8 cellular contexts compared by ENCODE assay signal in genomic region chr10:46786125-46786517, GRCh38.
DNase-seq lines count a peak whose midpoint lies in the region; ATAC-seq and TF ChIP-seq lines count a peak whose summit lies in the region.
"Not testable (repeated sequence)": the region's sequence is repeated elsewhere in the genome, so short reads cannot be mapped to it uniquely, and the experiment has no call there.

No MANE protein-coding gene starts in this region.

- H3K36me3 ChIP-seq in Loucy (ENCODE audit: insufficient read depth, low read length) = not testable (repeated sequence)

- TSS peak; percentile 74 for BruUV-seq in MCF 10A (replicated peaks; lab: Mats Ljungman, UMichigan)

- not testable (repeated sequence) for H3K4me1 ChIP-seq in Loucy (ENCODE audit: insufficient read depth, low read length, poor library complexity, severe bottlenecking)

- peaks cover 19% of the 10 kb centered on the region for H3K27me3 Mint-ChIP-seq in activated CD4-positive, alpha-beta T cell treated with anti-CD3 and anti-CD28 coated beads, Interleukin-2, amount 10 ng/mL, durations not matched to agents 7 days and 5 days
- H3K27me3 Mint-ChIP-seq in MCF 10A (ENCODE audit: insufficient read depth, unreplicated experiment); memory B cell; type B pancreatic cell: not testable (repeated sequence)

- H3K4me3 ChIP-seq in Loucy (ENCODE audit: low read length, poor library complexity, severe bottlenecking) (peak overlapping the region; percentile 79), fibroblast of pulmonary artery (replicated peaks; ENCODE audit: low read depth, low read length) (peak overlapping the region; percentile 45)

- CTCF ChIA-PET in activated CD4-positive, alpha-beta T cell treated with anti-CD3 and anti-CD28 coated beads, Interleukin-2, amount 10 ng/mL, durations not matched to agents 7 days and 5 days (lab: Charles Lee); MCF 10A (lab: Yijun Ruan, JAX): not testable (repeated sequence)

- H3K9me3 ChIP-seq in Loucy (ENCODE audit: insufficient read depth, low read depth, low read length) = not testable (repeated sequence)

- not testable (repeated sequence) for H4K20me1 ChIP-seq in Loucy (ENCODE audit: insufficient read depth, low read length, poor library complexity, severe bottlenecking)

- not testable (repeated sequence) for H3K79me2 ChIP-seq in Loucy (ENCODE audit: insufficient read depth, low read length)

- H3K9me2 ChIP-seq in Loucy (replicated peaks; ENCODE audit: low read depth, low read length) = not testable (repeated sequence)

- DNase-seq in EL = peak; percentile 1
- not testable (repeated sequence) for DNase-seq in activated CD4-positive, alpha-beta T cell treated with anti-CD3 and anti-CD28 coated beads, Interleukin-2, amount 10 ng/mL, durations not matched to agents 7 days and 5 days; MCF 10A (ENCODE audit: unreplicated experiment); fibroblast of pulmonary artery (ENCODE audit: low read depth); memory B cell (ENCODE audit: low spot score in 2 of 2); type B pancreatic cell (ENCODE audit: extremely low spot score, unreplicated experiment)
- DNase-seq in retina = peak; percentile 34

- H3K27ac Mint-ChIP-seq in activated CD4-positive, alpha-beta T cell treated with anti-CD3 and anti-CD28 coated beads, Interleukin-2, amount 10 ng/mL, durations not matched to agents 7 days and 5 days = peak overlapping the region; percentile 36
- peak overlapping the region; percentile 99 for H3K27ac Mint-ChIP-seq in MCF 10A (ENCODE audit: low read depth, unreplicated experiment)
- H3K27ac Mint-ChIP-seq in memory B cell, type B pancreatic cell: not testable (repeated sequence)

- not testable (repeated sequence) for H3F3A ChIP-seq in Loucy (ENCODE audit: low read depth)

- H2AFZ ChIP-seq in Loucy (ENCODE audit: low read length) = peak overlapping the region; percentile 60; the same call in 1 of the 2 replicates

- not testable (repeated sequence) for H3K36me3 Mint-ChIP-seq in activated CD4-positive, alpha-beta T cell treated with anti-CD3 and anti-CD28 coated beads, Interleukin-2, amount 10 ng/mL, durations not matched to agents 7 days and 5 days (ENCODE audit: low read depth); MCF 10A (ENCODE audit: insufficient read depth, unreplicated experiment); memory B cell; type B pancreatic cell

- POLR2A ChIA-PET in activated CD4-positive, alpha-beta T cell treated with anti-CD3 and anti-CD28 coated beads, Interleukin-2, amount 10 ng/mL, durations not matched to agents 7 days and 5 days (lab: Charles Lee) = not testable (repeated sequence)
- POLR2A ChIA-PET in MCF 10A (lab: Yijun Ruan, JAX) = interaction anchor here (1.7 kb wide), 1 partner anchor 146 kb away, joined by 4 read pairs; no protein-coding TSS in a partner anchor

- H3K4me1 Mint-ChIP-seq in activated CD4-positive, alpha-beta T cell treated with anti-CD3 and anti-CD28 coated beads, Interleukin-2, amount 10 ng/mL, durations not matched to agents 7 days and 5 days; MCF 10A (ENCODE audit: insufficient read depth, unreplicated experiment); memory B cell; type B pancreatic cell (ENCODE audit: unreplicated experiment): not testable (repeated sequence)

- peak overlapping the region; percentile 53 for H3K4me2 ChIP-seq in Loucy (ENCODE audit: low read depth, low read length, poor library complexity, severe bottlenecking)

- H3K9me3 Mint-ChIP-seq in activated CD4-positive, alpha-beta T cell treated with anti-CD3 and anti-CD28 coated beads, Interleukin-2, amount 10 ng/mL, durations not matched to agents 7 days and 5 days; MCF 10A (ENCODE audit: unreplicated experiment); memory B cell; type B pancreatic cell: not testable (repeated sequence)

- not testable (repeated sequence) for TF ChIP-seq CTCF in Loucy (conservative IDR thresholded peaks at IDR 0.05; ENCODE audit: low read length); MCF 10A (IDR thresholded peaks at IDR 0.05; ENCODE audit: unreplicated experiment); fibroblast of pulmonary artery (IDR thresholded peaks at IDR 0.05; ENCODE audit: low read length, missing control alignments); type B pancreatic cell (conservative IDR thresholded peaks at IDR 0.05)

- ATAC-seq in memory B cell (ENCODE audit: low read depth) = not testable (repeated sequence)

- not testable (repeated sequence) for H3K27me3 ChIP-seq in Loucy (ENCODE audit: insufficient read depth, low read length, poor library complexity, severe bottlenecking)

- H3K9ac ChIP-seq in Loucy (ENCODE audit: low read depth, low read length, poor library complexity, severe bottlenecking) = peak overlapping the region; percentile 81

- intact Hi-C loops in MCF 10A (cut with micrococcal nuclease) = not testable (repeated sequence)

- H3K4me3 Mint-ChIP-seq in activated CD4-positive, alpha-beta T cell treated with anti-CD3 and anti-CD28 coated beads, Interleukin-2, amount 10 ng/mL, durations not matched to agents 7 days and 5 days = peak overlapping the region; percentile 82
- H3K4me3 Mint-ChIP-seq in MCF 10A (ENCODE audit: unreplicated experiment) (peak overlapping the region; percentile 97), memory B cell (peak overlapping the region; percentile 66), type B pancreatic cell (peak overlapping the region; percentile 70)
